ENCODE assay signal across 25 cellular contexts in genomic region chr2:240387325-240387668, GRCh38. TPM values are rescaled to one million over a fixed set of nuclear protein-coding genes. Genes with fewer than 3 reads are reported as not detected.
A peak's percentile ranks its signal among the peaks of the same experiment; 100 is the strongest.
DNase-seq lines count a peak whose midpoint lies in the region; ATAC-seq and TF ChIP-seq lines count a peak whose summit lies in the region.
"Had no signal": no experiment of that assay in that cellular context is flagged by ENCODE, and none has a peak within 500 bp of the region (broad histone marks: within the 10 kb centered on the region; RNA-seq: fewer than 3 reads in every experiment).

No MANE protein-coding gene starts in this region.

- H3K9me2 ChIP-seq in GM23338 (ENCODE audit: insufficient read depth): no peaks in the 10 kb centered on the region

- H3K79me2 ChIP-seq in GM23338 (replicated peaks; ENCODE audit: insufficient read depth) (no peaks in the 10 kb centered on the region), fibroblast of lung (ENCODE audit: control insufficient read depth, insufficient read depth, low read length) (no peaks in the 10 kb centered on the region)

- no peaks in the 10 kb centered on the region for H3K36me3 ChIP-seq in GM23338 (ENCODE audit: insufficient read depth)
- H3K36me3 ChIP-seq in fibroblast of lung (ENCODE audit: control insufficient read depth, insufficient read depth, low read length): no peaks in the 10 kb centered on the region
- H3K36me3 ChIP-seq in skeletal muscle satellite cell (ENCODE audit: insufficient read depth, low read length): no peaks in the 10 kb centered on the region
- H3K36me3 ChIP-seq: BLaER1, stomach, tibial artery had no signal

- H3K4me1 ChIP-seq in GM23338 (ENCODE audit: insufficient read depth) (no peaks in the 10 kb centered on the region), fibroblast of lung (ENCODE audit: control insufficient read depth, extremely low read depth, insufficient read depth, low read length) (peaks cover 11% of the 10 kb centered on the region), skeletal muscle satellite cell (ENCODE audit: control insufficient read depth, insufficient read depth, low read length) (peaks cover 26% of the 10 kb centered on the region)

- H3K27me3 Mint-ChIP-seq in GM23338 (ENCODE audit: insufficient read depth, low read depth, poor library complexity) (peaks cover 7% of the 10 kb centered on the region), T-helper 17 cell (peaks cover 14% of the 10 kb centered on the region)

- H3K4me1 Mint-ChIP-seq in GM23338 (no peaks in the 10 kb centered on the region), T-helper 17 cell (peaks cover 2% of the 10 kb centered on the region)

- H3K9ac ChIP-seq in fibroblast of lung (ENCODE audit: insufficient read depth, low read length) (no peak overlapping the region), skeletal muscle satellite cell (ENCODE audit: low read depth, low read length) (peak overlapping the region; percentile 53)
- H3K9ac ChIP-seq: BLaER1 had no signal

- H3K27me3 ChIP-seq in GM23338 (ENCODE audit: insufficient read depth) (no peaks in the 10 kb centered on the region), fibroblast of lung (ENCODE audit: control insufficient read depth, insufficient read depth, low read length) (no peaks in the 10 kb centered on the region), skeletal muscle satellite cell (ENCODE audit: control insufficient read depth, insufficient read depth, low read length) (no peaks in the 10 kb centered on the region)
- H3K27me3 ChIP-seq: BLaER1, tibial artery had no signal

- H3K9me3 ChIP-seq in T-helper 17 cell (ENCODE audit: control insufficient read depth, low read length, poor library complexity, severe bottlenecking) (no peaks in the 10 kb centered on the region), fibroblast of lung (ENCODE audit: control insufficient read depth, insufficient read depth, low read depth, low read length) (no peaks in the 10 kb centered on the region), skeletal muscle satellite cell (replicated peaks; ENCODE audit: low read length) (no peaks in the 10 kb centered on the region)
- H3K9me3 ChIP-seq: BLaER1, stomach, tibial artery had no signal

- H2AFZ ChIP-seq in GM23338 (0 out of 2 replicates have a peak overlapping the region, but pooled peaks have one; percentile 56), fibroblast of lung (ENCODE audit: low read length) (no peak overlapping the region)

- H3K27ac ChIP-seq in GM23338 (ENCODE audit: low read depth): no peak overlapping the region
- peak overlapping the region; percentile 70 for H3K27ac ChIP-seq in fibroblast of lung (ENCODE audit: insufficient read depth, low read length)

- H3K27ac Mint-ChIP-seq in GM23338 (peak overlapping the region; percentile 57), T-helper 17 cell (peak overlapping the region; percentile 63)
- H3K27ac Mint-ChIP-seq: activated naive CD4-positive, alpha-beta T cell treated with anti-CD3 and anti-CD28 coated beads, Interleukin-2, amount 10 ng/mL, durations not matched to agents 7 days and 5 days; T-cell had no signal

- no peak for DNase-seq in GM23338 (ENCODE audit: low spot score)
- DNase-seq in T-helper 17 cell: no peak
- no peak for DNase-seq in fibroblast of lung (ENCODE audit: low read depth in 2 of 2)
- no peak for DNase-seq in C1 segment of cervical spinal cord (lab: John Stamatoyannopoulos, UW)
- no peak for DNase-seq in effector CD4-positive, alpha-beta T cell
- DNase-seq: activated CD4-positive, alpha-beta T cell treated with anti-CD3 and anti-CD28 coated beads, Interleukin-2, amount 50 U/mL, for 4 hours; activated CD4-positive, CD25-positive, alpha-beta regulatory T cell; activated naive CD4-positive, alpha-beta T cell treated with anti-CD3 and anti-CD28 coated beads, Interleukin-2, amount 10 ng/mL, durations not matched to agents 7 days and 5 days; central memory CD4-positive, alpha-beta T cell; COR-L47; GF-D8; NCI-H1048; NCI-H1694 treated with DMSO at 0.1 percent for 48 hours; NCI-H526; NK-92 treated with Interleukin-12 subunit alpha and Interleukin-12 subunit beta, amount 100 ng/mL, for 24 hours; SIG-M5; stimulated activated CD4-positive, alpha-beta T cell treated with anti-CD3 and anti-CD28 coated beads, Interleukin-2, amount 100 ng/mL, for 24 hours; T-cell had no signal

- H3K36me3 Mint-ChIP-seq in GM23338 (ENCODE audit: low read depth) (no peaks in the 10 kb centered on the region), T-helper 17 cell (ENCODE audit: low read depth) (no peaks in the 10 kb centered on the region)
- H3K36me3 Mint-ChIP-seq: activated naive CD4-positive, alpha-beta T cell treated with anti-CD3 and anti-CD28 coated beads, Interleukin-2, amount 10 ng/mL, durations not matched to agents 7 days and 5 days; naive thymus-derived CD8-positive, alpha-beta T cell; T-cell had no signal

- H4K20me1 ChIP-seq in GM23338 (replicated peaks; ENCODE audit: insufficient read depth) (no peaks in the 10 kb centered on the region), fibroblast of lung (ENCODE audit: control insufficient read depth, extremely low read depth, insufficient read depth, low read length) (no peaks in the 10 kb centered on the region)
- H4K20me1 ChIP-seq: BLaER1 had no signal

- TF ChIP-seq CTCF in GM23338 (conservative IDR thresholded peaks at IDR 0.05; ENCODE audit: low read depth in 2 of 2) (no peak), fibroblast of lung (conservative IDR thresholded peaks at IDR 0.05 in 1 of 2, IDR thresholded peaks at IDR 0.05 in 1 of 2; ENCODE audit: low read depth in 1 of 2, low read length in 2 of 2) (no peak)

- no peak overlapping the region for H3K4me3 Mint-ChIP-seq in GM23338
- no peak overlapping the region for H3K4me3 Mint-ChIP-seq in T-helper 17 cell
- H3K4me3 Mint-ChIP-seq: activated naive CD4-positive, alpha-beta T cell treated with anti-CD3 and anti-CD28 coated beads, Interleukin-2, amount 10 ng/mL, durations not matched to agents 7 days and 5 days; naive thymus-derived CD8-positive, alpha-beta T cell; T-cell had no signal

- H3K4me3 ChIP-seq in GM23338 (no peak overlapping the region), fibroblast of lung (replicated peaks in 1 of 4; ENCODE audit: control extremely low read depth in 1 of 4, insufficient read depth in 1 of 4, low read depth in 3 of 4, low read length in 4 of 4) (peak overlapping the region in 2 of 4 experiments; percentile 4 to 20), skeletal muscle satellite cell (ENCODE audit: low read length) (peak overlapping the region; percentile 56)
- H3K4me3 ChIP-seq: BLaER1, stomach, tibial artery had no signal

- H3F3A ChIP-seq in GM23338 (replicated peaks; ENCODE audit: low read depth): no peaks in the 10 kb centered on the region

- H3K4me2 ChIP-seq in GM23338 (no peak overlapping the region), fibroblast of lung (ENCODE audit: extremely low read depth, insufficient read depth, low read length) (no peak overlapping the region), skeletal muscle satellite cell (ENCODE audit: low read length) (peak overlapping the region; percentile 67)
- H3K4me2 ChIP-seq: BLaER1 had no signal

- H3K9me3 Mint-ChIP-seq in GM23338: no peaks in the 10 kb centered on the region
- H3K9me3 Mint-ChIP-seq: activated naive CD4-positive, alpha-beta T cell treated with anti-CD3 and anti-CD28 coated beads, Interleukin-2, amount 10 ng/mL, durations not matched to agents 7 days and 5 days; naive thymus-derived CD8-positive, alpha-beta T cell; T-cell had no signal

- ATAC-seq in GM23338 (no peak), T-helper 17 cell (no peak), HG02588 (IDR thresholded peaks at IDR 0.05; ENCODE audit: unreplicated experiment) (no peak), HG03342 (IDR thresholded peaks at IDR 0.05; ENCODE audit: unreplicated experiment) (no peak)
- ATAC-seq: naive thymus-derived CD8-positive, alpha-beta T cell; T-cell had no signal

TF ChIP-seq in GM23338, 12 proteins besides CTCF, POLR2A, EP300 and RAD21 (continues in another document):
- TF ChIP-seq ETS1 (IDR thresholded peaks at IDR 0.05): no peak

RNA-seq across cellular contexts. Expression of gene GPC1, which starts 48.2 kb away (rescaled TPM):
- total RNA-seq in GM23338 (2014; rRNA removed; shearing (Covaris generic)): 46.2 and 56.9 TPM in 2 replicates
- polyA plus RNA-seq in GM23338 (2016; fragmentation: Nextera tagmentation; extraction: Ambion mirVana) (9.0 and 10.8 TPM in 2 replicates), fibroblast of lung (113 and 147 TPM in 2 replicates)
- total RNA-seq in T-helper 17 cell (1 to 10 TPM; 1.5 to 1.7 TPM), fibroblast of lung (67.8 and 218 TPM in 2 replicates)
- 218 and 275 TPM in 2 replicates for polyA plus RNA-seq in fibroblast of lung (2012)
- 103 and 179 TPM in 2 replicates for polyA minus RNA-seq in fibroblast of lung (ENCODE audit: low replicate concordance)
- 102 and 105 TPM in 2 replicates for total RNA-seq in skeletal muscle satellite cell (2012; rRNA removed)

Comparison
In these comparisons a context has a peak if more than half of its experiments do, and no peak if none do; other contexts are left out.
1. RNA of gene GPC1, which starts 48.2 kb away (total RNA-seq): 67.8 to 218 TPM in fibroblast of lung and 46.2 to 56.9 TPM in GM23338; 1.5 to 1.7 TPM in T-helper 17 cell; every median in the first group is over 10 times any median in the second.